1 cellular context compared by ENCODE assay signal in the genomic region with DNA sequence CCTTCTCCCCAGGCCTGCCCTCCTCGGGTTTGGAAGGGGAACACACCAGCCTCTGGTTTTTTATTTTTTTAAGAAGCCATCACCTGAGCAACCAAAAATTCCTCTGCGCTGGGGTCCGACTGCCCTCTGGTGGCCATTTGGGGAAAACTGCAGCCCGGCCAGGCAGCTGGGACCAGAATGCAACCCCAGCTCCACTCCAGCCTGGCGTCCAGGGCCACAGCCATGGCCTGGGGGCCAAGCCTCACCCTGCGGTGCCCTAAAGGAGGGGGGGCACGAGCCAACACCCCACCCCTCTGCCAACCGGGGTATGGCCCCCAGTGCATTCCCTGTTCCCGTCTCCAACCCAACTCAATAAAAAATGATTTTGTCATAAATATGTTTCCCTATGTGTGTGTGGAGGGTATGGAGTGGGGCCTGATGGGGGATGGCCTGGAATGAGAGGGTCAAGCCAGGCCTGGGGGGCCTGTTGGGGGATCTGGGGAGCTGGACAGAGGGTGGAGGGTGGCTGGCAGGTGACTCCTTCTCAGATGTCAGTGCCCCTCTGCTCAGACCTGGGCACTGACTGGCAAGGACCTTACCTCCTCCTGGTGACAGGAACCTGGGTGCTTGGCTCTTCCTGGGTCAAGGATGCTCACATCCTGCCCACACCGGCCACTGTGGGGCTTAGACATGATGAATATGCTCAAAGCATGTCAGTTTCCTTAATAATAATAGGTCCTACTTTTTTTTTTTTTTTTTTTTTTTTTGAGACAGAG.
TF ChIP-seq lines count a peak whose summit lies in the region.

No MANE protein-coding gene starts in this region.

TF ChIP-seq in IMR-90, 13 proteins besides CTCF, POLR2A, EP300 and RAD21:
- peak; percentile 80 for TF ChIP-seq SMC3 (IDR thresholded peaks at IDR 0.05; ENCODE audit: low read depth, low read length)
- TF ChIP-seq, protein P1, sequence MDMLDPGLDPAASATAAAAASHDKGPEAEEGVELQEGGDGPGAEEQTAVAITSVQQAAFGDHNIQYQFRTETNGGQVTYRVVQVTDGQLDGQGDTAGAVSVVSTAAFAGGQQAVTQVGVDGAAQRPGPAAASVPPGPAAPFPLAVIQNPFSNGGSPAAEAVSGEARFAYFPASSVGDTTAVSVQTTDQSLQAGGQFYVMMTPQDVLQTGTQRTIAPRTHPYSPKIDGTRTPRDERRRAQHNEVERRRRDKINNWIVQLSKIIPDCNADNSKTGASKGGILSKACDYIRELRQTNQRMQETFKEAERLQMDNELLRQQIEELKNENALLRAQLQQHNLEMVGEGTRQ (IDR thresholded peaks at IDR 0.05; ENCODE audit: low read depth, low read length), result no peak
